8 cellular contexts compared by ENCODE assay signal in genomic region chr3:19946832-19947548, GRCh38. TPM values are rescaled to one million over a fixed set of nuclear protein-coding genes. Genes with fewer than 3 reads are reported as not detected.
DNase-seq lines count a peak whose midpoint lies in the region; ATAC-seq and TF ChIP-seq lines count a peak whose summit lies in the region.

A gene with protein sequence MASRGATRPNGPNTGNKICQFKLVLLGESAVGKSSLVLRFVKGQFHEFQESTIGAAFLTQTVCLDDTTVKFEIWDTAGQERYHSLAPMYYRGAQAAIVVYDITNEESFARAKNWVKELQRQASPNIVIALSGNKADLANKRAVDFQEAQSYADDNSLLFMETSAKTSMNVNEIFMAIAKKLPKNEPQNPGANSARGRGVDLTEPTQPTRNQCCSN (plus strand): TSS chr3:19947097. CDS start chr3:19950899, 3,802 bp downstream.

- TF ChIP-seq CTCF in LNCaP clone FGC (IDR thresholded peaks at IDR 0.05; ENCODE audit: control insufficient read depth, extremely low read depth, insufficient read depth) (no peak), RWPE1 (conservative IDR thresholded peaks at IDR 0.05; ENCODE audit: low read depth) (no peak)

- H3K4me1 ChIP-seq in naive thymus-derived CD4-positive, alpha-beta T cell (ENCODE audit: control insufficient read depth in 2 of 2, insufficient read depth in 2 of 2, low read length in 2 of 2), result peaks cover 19 to 27% of the 10 kb centered on the region in 2 donors

- peak; percentile 98 for DNase-seq in Daoy (ENCODE audit: low read depth)
- peak; percentile 85 for DNase-seq in GOT3 (lab: John Stamatoyannopoulos, UW)
- peak; percentile 92 for DNase-seq in LNCaP clone FGC (ENCODE audit: low read depth)
- peak; percentile 90 for DNase-seq in RWPE1 (ENCODE audit: low spot score)
- DNase-seq in fibroblast of gingiva (ENCODE audit: low read depth), result peak; percentile 99
- DNase-seq in naive thymus-derived CD4-positive, alpha-beta T cell, result peak; percentile 87 to 98 (median 96)
- DNase-seq in stimulated activated naive B cell treated with anti-CD40 and anti-IgM and Interleukin-4, amounts not matched to agents 10 μg/mL and 1 μg/mL and 100 μg/mL, for 72 hours, result peak; percentile 99

- ATAC-seq in activated T-helper 17 cell treated with anti-CD3 and anti-CD28 coated beads, Interleukin-2, amount 50 U/mL, for 72 hours (replicated peaks), result peak; percentile 94
- peak; percentile 89 for ATAC-seq in naive thymus-derived CD4-positive, alpha-beta T cell
- peak; percentile 90 to 92 for ATAC-seq in stimulated activated naive B cell treated with anti-CD40 and anti-IgM and Interleukin-4, amounts not matched to agents 10 μg/mL and 1 μg/mL and 100 μg/mL, for 72 hours (replicated peaks)

- no peaks in the 10 kb centered on the region for H3K27me3 Mint-ChIP-seq in activated T-helper 17 cell treated with anti-CD3 and anti-CD28 coated beads, Interleukin-2, amount 50 U/mL, for 72 hours
- H3K27me3 Mint-ChIP-seq in naive thymus-derived CD4-positive, alpha-beta T cell, result peaks cover 0 to 3% (median 0%) of the 10 kb centered on the region in 5 donors
- no peaks in the 10 kb centered on the region for H3K27me3 Mint-ChIP-seq in stimulated activated naive B cell treated with anti-CD40 and anti-IgM and Interleukin-4, amounts not matched to agents 10 μg/mL and 1 μg/mL and 100 μg/mL, for 72 hours

- peaks cover 13% of the 10 kb centered on the region for H3K4me1 Mint-ChIP-seq in activated T-helper 17 cell treated with anti-CD3 and anti-CD28 coated beads, Interleukin-2, amount 50 U/mL, for 72 hours
- H3K4me1 Mint-ChIP-seq in naive thymus-derived CD4-positive, alpha-beta T cell, result peaks cover 25 to 68% (median 59%) of the 10 kb centered on the region in 7 donors
- H3K4me1 Mint-ChIP-seq in stimulated activated naive B cell treated with anti-CD40 and anti-IgM and Interleukin-4, amounts not matched to agents 10 μg/mL and 1 μg/mL and 100 μg/mL, for 72 hours, result peaks cover 12 to 29% of the 10 kb centered on the region in 2 donors

- H3K4me3 ChIP-seq in LNCaP clone FGC (ENCODE audit: low read depth, low read length), result peak within 1 kb of the TSS; percentile 90
- peak within 1 kb of the TSS; percentile 88 for H3K4me3 ChIP-seq in naive thymus-derived CD4-positive, alpha-beta T cell (ENCODE audit: low read length)

- peaks cover 52% of the 10 kb centered on the region for H3K36me3 Mint-ChIP-seq in activated T-helper 17 cell treated with anti-CD3 and anti-CD28 coated beads, Interleukin-2, amount 50 U/mL, for 72 hours (ENCODE audit: low read depth)
- H3K36me3 Mint-ChIP-seq in naive thymus-derived CD4-positive, alpha-beta T cell, result peaks cover 0 to 12% (median 7%) of the 10 kb centered on the region in 5 donors
- H3K36me3 Mint-ChIP-seq in stimulated activated naive B cell treated with anti-CD40 and anti-IgM and Interleukin-4, amounts not matched to agents 10 μg/mL and 1 μg/mL and 100 μg/mL, for 72 hours, result peaks cover 4 to 15% of the 10 kb centered on the region in 2 donors

- intact Hi-C loops in naive thymus-derived CD4-positive, alpha-beta T cell (cut with micrococcal nuclease), result loop anchor here (1.0 to 10.0 kb wide), 12 partner anchors 16 to 1502 kb away; partner anchors contain the start of genes SGO1 (in 2 of the 2) and KAT2B (in 1 of the 2)

- H3K9me3 Mint-ChIP-seq in activated T-helper 17 cell treated with anti-CD3 and anti-CD28 coated beads, Interleukin-2, amount 50 U/mL, for 72 hours, result no peaks in the 10 kb centered on the region
- H3K9me3 Mint-ChIP-seq in naive thymus-derived CD4-positive, alpha-beta T cell, result peaks cover 0 to 7% (median 0%) of the 10 kb centered on the region in 11 donors
- H3K9me3 Mint-ChIP-seq in stimulated activated naive B cell treated with anti-CD40 and anti-IgM and Interleukin-4, amounts not matched to agents 10 μg/mL and 1 μg/mL and 100 μg/mL, for 72 hours, result no peaks in the 10 kb centered on the region

- CTCF ChIA-PET in RWPE1 (lab: Yijun Ruan, JAX), result no interaction called here
- CTCF ChIA-PET in naive thymus-derived CD4-positive, alpha-beta T cell (lab: Charles Lee), result no interaction called here

- H3K36me3 ChIP-seq in naive thymus-derived CD4-positive, alpha-beta T cell (ENCODE audit: control insufficient read depth in 2 of 3, insufficient read depth in 3 of 3, low read length in 3 of 3), result peaks cover 0 to 16% (median 0%) of the 10 kb centered on the region in 3 experiments

- H3K4me3 Mint-ChIP-seq in activated T-helper 17 cell treated with anti-CD3 and anti-CD28 coated beads, Interleukin-2, amount 50 U/mL, for 72 hours, result peak within 1 kb of the TSS; percentile 82
- peak within 1 kb of the TSS; percentile 91 to 99 (median 97) for H3K4me3 Mint-ChIP-seq in naive thymus-derived CD4-positive, alpha-beta T cell
- peak within 1 kb of the TSS; percentile 87 to 90 for H3K4me3 Mint-ChIP-seq in stimulated activated naive B cell treated with anti-CD40 and anti-IgM and Interleukin-4, amounts not matched to agents 10 μg/mL and 1 μg/mL and 100 μg/mL, for 72 hours

- no peaks in the 10 kb centered on the region for H3K27me3 ChIP-seq in naive thymus-derived CD4-positive, alpha-beta T cell (ENCODE audit: control insufficient read depth in 2 of 2, insufficient read depth in 2 of 2, low read length in 2 of 2)

- peak within 1 kb of the TSS; percentile 99 for H3K27ac ChIP-seq in RWPE1
- peak within 1 kb of the TSS; percentile 94 for H3K27ac ChIP-seq in naive thymus-derived CD4-positive, alpha-beta T cell (ENCODE audit: low read depth, low read length)

- POLR2A ChIA-PET in RWPE1 (lab: Yijun Ruan, JAX; ENCODE audit: low non-redundant PET), result interaction anchor here (0.5 kb wide), 1 partner anchor 96 kb away, joined by 3 read pairs; no protein-coding TSS in a partner anchor
- POLR2A ChIA-PET in naive thymus-derived CD4-positive, alpha-beta T cell (lab: Charles Lee), result interaction anchor here (0.7 to 1.1 kb wide), 3 partner anchors 11 to 94 kb away, joined by 3 read pairs; no protein-coding TSS in a partner anchor

- H3K27ac Mint-ChIP-seq in activated T-helper 17 cell treated with anti-CD3 and anti-CD28 coated beads, Interleukin-2, amount 50 U/mL, for 72 hours, result peak within 1 kb of the TSS; percentile 92
- peak within 1 kb of the TSS; percentile 98 to 100 (median 99) for H3K27ac Mint-ChIP-seq in naive thymus-derived CD4-positive, alpha-beta T cell
- peak within 1 kb of the TSS; percentile 96 for H3K27ac Mint-ChIP-seq in stimulated activated naive B cell treated with anti-CD40 and anti-IgM and Interleukin-4, amounts not matched to agents 10 μg/mL and 1 μg/mL and 100 μg/mL, for 72 hours

- no peaks in the 10 kb centered on the region for H3K9me3 ChIP-seq in naive thymus-derived CD4-positive, alpha-beta T cell (ENCODE audit: control insufficient read depth in 2 of 3, low read length in 3 of 3)

RNA-seq across cellular contexts. Expression of the gene that starts here (rescaled TPM):
- 19.2 TPM in 2 replicates for total RNA-seq in Daoy (2014; rRNA removed; shearing (Covaris generic))
- total RNA-seq in activated T-helper 17 cell treated with anti-CD3 and anti-CD28 coated beads, Interleukin-2, amount 50 U/mL, for 72 hours, result 10 to 100 TPM; 53.6 to 55.7 TPM
- total RNA-seq in naive thymus-derived CD4-positive, alpha-beta T cell, result 10 to 100 TPM; 50.3 to 92.2 (median 58.9) TPM
- polyA plus RNA-seq in naive thymus-derived CD4-positive, alpha-beta T cell, result 10 to 100 TPM; 28.6 to 43.8 TPM

Comparison
In these comparisons a context has a peak if more than half of its experiments do, and no peak if none do; other contexts are left out.
1. Peak in every context shown above with its lines: DNase-seq, ATAC-seq, H3K4me3 ChIP-seq and H3K27ac ChIP-seq.